In the genomic region with DNA sequence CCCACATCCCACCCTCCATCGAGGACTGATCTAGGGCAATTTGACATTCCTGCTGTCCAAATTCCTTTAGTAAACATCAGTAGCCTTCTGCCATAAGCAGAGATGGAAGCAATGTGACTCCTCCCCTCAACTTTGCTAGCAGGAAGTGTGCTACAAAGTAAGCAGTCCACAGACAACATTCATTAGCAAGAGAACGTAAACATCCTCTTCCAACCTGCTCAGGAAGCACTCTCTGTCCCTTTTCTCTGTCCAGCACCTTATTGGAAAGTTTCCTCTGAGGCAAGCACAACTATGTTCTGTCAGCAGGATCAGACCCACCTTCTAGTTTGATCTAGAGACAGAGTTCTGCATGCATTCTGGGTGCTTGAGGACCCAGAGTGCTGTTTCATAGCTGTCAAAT, we compare ENCODE assay signal across 17 cellular contexts. TPM values are rescaled to one million over a fixed set of nuclear protein-coding genes. Genes with fewer than 3 reads are reported as not detected.
DNase-seq lines count a peak whose midpoint lies in the region; ATAC-seq and TF ChIP-seq lines count a peak whose summit lies in the region.
"Had no signal": no experiment of that assay in that cellular context is flagged by ENCODE, and none has a peak within 500 bp of the region (broad histone marks: within the 10 kb centered on the region; RNA-seq: fewer than 3 reads in every experiment).

No MANE protein-coding gene starts in this region.

- intact Hi-C loops in upper lobe of right lung (cut with DNase I), result no loop called here

- H3K79me2 ChIP-seq in DND-41 (ENCODE audit: insufficient read depth, low read length), result no peaks in the 10 kb centered on the region

- TF ChIP-seq CTCF in DND-41 (IDR thresholded peaks at IDR 0.05; ENCODE audit: borderline replicate concordance, extremely low read depth, low read length, poor library complexity, severe bottlenecking) (no peak), upper lobe of right lung (IDR thresholded peaks at IDR 0.05) (no peak)

- peak overlapping the region; percentile 29 for H2AFZ ChIP-seq in DND-41 (ENCODE audit: low read depth, low read length)

- H3K4me2 ChIP-seq in DND-41 (ENCODE audit: insufficient read depth, low read length), result no peak overlapping the region

- no peak overlapping the region for H3K4me3 ChIP-seq in DND-41 (ENCODE audit: low read depth in 1 of 2, low read length in 2 of 2)
- no peak overlapping the region for H3K4me3 ChIP-seq in upper lobe of right lung
- H3K4me3 ChIP-seq: SJCRH30 had no signal

- H3K9me3 ChIP-seq in DND-41 (ENCODE audit: insufficient read depth, low read length, severe bottlenecking) (peaks cover 8% of the 10 kb centered on the region), upper lobe of right lung (no peaks in the 10 kb centered on the region)

- H3K4me1 ChIP-seq in DND-41 (ENCODE audit: insufficient read depth, low read length) (no peaks in the 10 kb centered on the region), upper lobe of right lung (no peaks in the 10 kb centered on the region)
- H3K4me1 ChIP-seq: SJCRH30 had no signal

- DNase-seq in DND-41 (no peak), NCI-H69 (lab: John Stamatoyannopoulos, UW) (peak; percentile 20), dermis blood vessel endothelial cell (peak; percentile 14), upper lobe of right lung (no peak), DMS153 (lab: John Stamatoyannopoulos, UW) (no peak)
- DNase-seq: CD4-positive, CD25-positive, alpha-beta regulatory T cell; H7; KBM-7; NCI-H1092 treated with DMSO at 0.1 percent for 48 hours; NCI-H1436 treated with DMSO at 0.1 percent for 48 hours; NCI-H1930; NCI-H2227 treated with DMSO at 0.1 percent for 48 hours; NCI-H510A; NCI-H748 treated with DMSO at 0.1 percent for 48 hours; SJCRH30 had no signal

- H3K27ac ChIP-seq in DND-41 (ENCODE audit: low read length) (no peak overlapping the region), upper lobe of right lung (no peak overlapping the region)
- H3K27ac ChIP-seq: SJCRH30 had no signal

- ATAC-seq in DND-41 (ENCODE audit: insufficient read depth, low read depth) (no peak), upper lobe of right lung (peak; percentile 27), esophagus mucosa (no peak), GM21360 (IDR thresholded peaks at IDR 0.05; ENCODE audit: unreplicated experiment) (no peak)

- no peaks in the 10 kb centered on the region for H3K27me3 ChIP-seq in DND-41 (ENCODE audit: insufficient read depth, low read length, poor library complexity)
- no peaks in the 10 kb centered on the region for H3K27me3 ChIP-seq in upper lobe of right lung
- H3K27me3 ChIP-seq: SJCRH30 had no signal

- H3K9ac ChIP-seq in DND-41 (ENCODE audit: low read depth, low read length), result no peak overlapping the region

- no peaks in the 10 kb centered on the region for H4K20me1 ChIP-seq in DND-41 (ENCODE audit: insufficient read depth, low read length)

- no peaks in the 10 kb centered on the region for H3K36me3 ChIP-seq in DND-41 (ENCODE audit: insufficient read depth, low read length)
- no peaks in the 10 kb centered on the region for H3K36me3 ChIP-seq in upper lobe of right lung
- H3K36me3 ChIP-seq: SJCRH30 had no signal

RNA-seq across cellular contexts. Expression of gene LRGUK, which starts 48.1 kb away (rescaled TPM):
- total RNA-seq in dermis blood vessel endothelial cell, result 0.05 and 0.17 TPM in 2 replicates
- 0.49 TPM for total RNA-seq in upper lobe of right lung
- 0.32 TPM for total RNA-seq in esophagus mucosa

Comparison
In these comparisons a context has a peak if more than half of its experiments do, and no peak if none do; other contexts are left out.
1. DNase-seq: peak in NCI-H69 (single experiment) and dermis blood vessel endothelial cell (single experiment); none in DND-41 (single experiment), upper lobe of right lung (single experiment) and DMS153 (single experiment).